ENCODE assay signal across 8 cellular contexts in genomic region chr10:133276435-133277201, GRCh38. TPM values are rescaled to one million over a fixed set of nuclear protein-coding genes. Genes with fewer than 3 reads are reported as not detected.
A peak's percentile ranks its signal among the peaks of the same experiment; 100 is the strongest.
DNase-seq lines count a peak whose midpoint lies in the region; ATAC-seq, FAIRE-seq and TF ChIP-seq lines count a peak whose summit lies in the region.

TSS of gene ADAM8 (minus strand) at chr10:133276868. CDS start at chr10:133276817, 51 bp downstream.

- no peaks in the 10 kb centered on the region for H3K9me3 ChIP-seq in GM12878 (replicated peaks; ENCODE audit: control insufficient read depth, insufficient read depth, low read length)
- H3K9me3 ChIP-seq in lower lobe of right lung: no peaks in the 10 kb centered on the region
- no peaks in the 10 kb centered on the region for H3K9me3 ChIP-seq in stomach

- peak; percentile 60 for ATAC-seq in HG02798 (IDR thresholded peaks at IDR 0.05; ENCODE audit: poor library complexity, unreplicated experiment)
- peak; percentile 77 for ATAC-seq in GM12878
- peak; percentile 54 to 62 for ATAC-seq in lower lobe of right lung

- H3K27me3 ChIP-seq in GM12878 (replicated peaks in 1 of 2; ENCODE audit: control insufficient read depth in 2 of 2, insufficient read depth in 2 of 2, low read length in 1 of 2) (no peaks in the 10 kb centered on the region), lower lobe of right lung (ENCODE audit: low read depth) (peaks cover 18% of the 10 kb centered on the region), stomach (peaks cover 0 to 42% (median 13%) of the 10 kb centered on the region in 3 donors)

- H4K20me1 ChIP-seq in GM12878 (ENCODE audit: control insufficient read depth, insufficient read depth): no peaks in the 10 kb centered on the region; the same call in 1 of the 2 replicates

- intact Hi-C loops in GM12878 (cut with micrococcal nuclease; ENCODE audit: unreplicated experiment) (no loop called here), lower lobe of right lung (cut with DNase I) (no loop called here), stomach (cut with DNase I; ENCODE audit: low total_unique reads) (no loop called here)

- FAIRE-seq in GM12878 (lab: Jason Lieb, UNC): peak; percentile 86

- H3K36me3 ChIP-seq in GM12878 (ENCODE audit: control insufficient read depth in 2 of 2, insufficient read depth in 2 of 2, low read length in 1 of 2) (peaks cover 3 to 19% of the 10 kb centered on the region in 2 experiments; a peak in 3 of 4 replicates), lower lobe of right lung (peaks cover 31% of the 10 kb centered on the region), stomach (peaks cover 11 to 52% (median 42%) of the 10 kb centered on the region in 4 donors)

- H3K4me3 ChIP-seq in GM12878: peak within 1 kb of the TSS; percentile 94
- H3K4me3 ChIP-seq in lower lobe of right lung: peak within 1 kb of the TSS; percentile 50
- H3K4me3 ChIP-seq in stomach: peak within 1 kb of the TSS; percentile 30 to 56 (median 43)

- CTCF ChIA-PET in GM12878 (lab: Yijun Ruan, JAX): interaction anchor here (1.6 to 3.2 kb wide), 2 partner anchors 31 to 130 kb away, joined by 4 to 15 read pairs; no protein-coding TSS in a partner anchor

- TF ChIP-seq POLR2A in GM18526 (IDR thresholded peaks at IDR 0.05; ENCODE audit: extremely low read depth, insufficient read length) (peak; percentile 83), GM12878 (IDR thresholded peaks at IDR 0.05; ENCODE audit: low read depth, low read length) (peak; percentile 90), stomach (IDR thresholded peaks at IDR 0.05) (no peak)

- BruUV-seq in GM12878 (replicated peaks; lab: Mats Ljungman, UMichigan): no TSS peak

- SMC1A ChIA-PET in GM12878 (lab: Charles Lee; ENCODE audit: uncharacterized antibody, unreplicated experiment): interaction anchor here (1.5 to 1.7 kb wide), 2 partner anchors 19 to 114 kb away, joined by 4 to 5 read pairs; no protein-coding TSS in a partner anchor

- peak within 1 kb of the TSS; percentile 58 for H2AFZ ChIP-seq in GM12878 (ENCODE audit: control insufficient read depth, low read depth, low read length)

- WGBS in GM12878 (ENCODE audit: insufficient coverage, insufficient replicate concordance, low lambda C conversion rate, missing lambda C conversion rate): 9% methylated on average over 34 of the region's 63 CpGs
- 4 to 16% (median 7%) methylated on average over 18 to 63 of the region's 63 CpGs for whole genome bisulfite sequencing in stomach, 5 donors

- TF ChIP-seq RAD21 in GM12878 (IDR thresholded peaks at IDR 0.05; ENCODE audit: insufficient read depth, low read depth, low read length): no peak

- H3K27ac ChIP-seq in GM12878 (ENCODE audit: control insufficient read depth, insufficient read depth) (peak within 1 kb of the TSS; percentile 96), lower lobe of right lung (peak within 1 kb of the TSS; percentile 81), stomach (peak within 1 kb of the TSS; percentile 33 to 86 (median 72))

- DNase-seq in T follicular helper cell (ENCODE audit: low read depth): peak; percentile 57
- no peak for DNase-seq in GM12878 (ENCODE audit: low read depth, low spot score)
- peak; percentile 77 for DNase-seq in lower lobe of right lung
- DNase-seq in stomach: peak; percentile 65
- DNase-seq in NCI-H2196 treated with DMSO at 0.1 percent for 48 hours (lab: John Stamatoyannopoulos, UW; ENCODE audit: unreplicated experiment): no peak
- DNase-seq in DMS114 treated with DMSO at 0.1 percent for 48 hours (lab: John Stamatoyannopoulos, UW; ENCODE audit: unreplicated experiment): no peak

- peak within 1 kb of the TSS; percentile 92 for H3K9ac ChIP-seq in GM12878 (ENCODE audit: control insufficient read depth, insufficient read depth, low read length)

- no peak for TF ChIP-seq EP300 in GM12878 (IDR thresholded peaks at IDR 0.05; ENCODE audit: borderline replicate concordance in 1 of 2, control insufficient read depth in 1 of 2, low read depth in 2 of 2, low read length in 2 of 2)
- no peak for TF ChIP-seq EP300 in stomach (IDR thresholded peaks at IDR 0.05)

- peaks cover 23% of the 10 kb centered on the region for H3K79me2 ChIP-seq in GM12878 (ENCODE audit: control insufficient read depth, insufficient read depth, low read length)

- no peak for TF ChIP-seq CTCF in GM12878 (IDR thresholded peaks at IDR 0.05 in 2 of 3, conservative IDR thresholded peaks at IDR 0.05 in 1 of 3; ENCODE audit: control insufficient read depth in 2 of 3, extremely low read depth in 1 of 3, insufficient read depth in 1 of 3, low read depth in 3 of 3, low read length in 3 of 3)
- no peak for TF ChIP-seq CTCF in lower lobe of right lung (IDR thresholded peaks at IDR 0.05)
- TF ChIP-seq CTCF in stomach (IDR thresholded peaks at IDR 0.05): no peak

- peak within 1 kb of the TSS; percentile 90 for H3K4me2 ChIP-seq in GM12878 (ENCODE audit: control insufficient read depth, insufficient read depth)

- peaks cover 33% of the 10 kb centered on the region for H3K4me1 ChIP-seq in GM12878 (ENCODE audit: control insufficient read depth, insufficient read depth, low read length)
- peaks cover 46% of the 10 kb centered on the region for H3K4me1 ChIP-seq in lower lobe of right lung
- peaks cover 46 to 73% (median 54%) of the 10 kb centered on the region in 4 donors for H3K4me1 ChIP-seq in stomach

- RAD21 ChIA-PET in GM12878 (lab: Charles Lee; ENCODE audit: unreplicated experiment): interaction anchor here (1.4 kb wide), 1 partner anchor 19 kb away, joined by 3 read pairs; no protein-coding TSS in a partner anchor

- in situ Hi-C loops in GM12878 (cut with MboI): no loop called here

- POLR2A ChIA-PET in GM12878 (lab: Charles Lee): interaction anchor here (0.6 to 0.9 kb wide), 2 partner anchors 10 to 16 kb away, joined by 3 read pairs; no protein-coding TSS in a partner anchor

TF ChIP-seq in GM12878, 131 proteins besides CTCF, POLR2A, EP300 and RAD21 (continues in another document):
- TF ChIP-seq SIX5 (IDR thresholded peaks at IDR 0.05; ENCODE audit: low read depth, low read length, severe bottlenecking) (no peak), WRNIP1 (IDR thresholded peaks at IDR 0.05; ENCODE audit: borderline replicate concordance, low read depth, low read length) (no peak), SMC3 (IDR thresholded peaks at IDR 0.05; ENCODE audit: borderline replicate concordance, low read length) (no peak), BACH1 (IDR thresholded peaks at IDR 0.05; ENCODE audit: borderline replicate concordance) (peak; percentile 74), EED (IDR thresholded peaks at IDR 0.05; ENCODE audit: low read depth) (no peak), MYC (IDR thresholded peaks at IDR 0.05; ENCODE audit: insufficient read depth, insufficient read length, insufficient replicate concordance, low read length, severe bottlenecking) (no peak), CHD1 (IDR thresholded peaks at IDR 0.05; ENCODE audit: low read depth, low read length) (no peak), ZNF24 (IDR thresholded peaks at IDR 0.05) (no peak), MYB (IDR thresholded peaks at IDR 0.05; ENCODE audit: borderline replicate concordance, low read depth, low read length) (no peak), ZNF217 (IDR thresholded peaks at IDR 0.05) (no peak), ZNF384 (IDR thresholded peaks at IDR 0.05; ENCODE audit: borderline replicate concordance, low read depth, low read length) (no peak), PML (IDR thresholded peaks at IDR 0.05; ENCODE audit: low read length) (no peak), FOXM1 (IDR thresholded peaks at IDR 0.05; ENCODE audit: low read depth, low read length) (no peak), HCFC1 (IDR thresholded peaks at IDR 0.05; ENCODE audit: low read length) (no peak), TARDBP (IDR thresholded peaks at IDR 0.05; ENCODE audit: borderline replicate concordance) (no peak), ZZZ3 (IDR thresholded peaks at IDR 0.05; ENCODE audit: control insufficient read depth, insufficient read length, low read depth) (no peak), NFXL1 (IDR thresholded peaks at IDR 0.05; ENCODE audit: borderline replicate concordance) (no peak), NRF1 (conservative IDR thresholded peaks at IDR 0.05; ENCODE audit: low read depth, low read length) (no peak), NR2C2 (IDR thresholded peaks at IDR 0.05; ENCODE audit: borderline replicate concordance, control insufficient read depth, insufficient read length, low read depth) (no peak)
- TF ChIP-seq, protein P1, sequence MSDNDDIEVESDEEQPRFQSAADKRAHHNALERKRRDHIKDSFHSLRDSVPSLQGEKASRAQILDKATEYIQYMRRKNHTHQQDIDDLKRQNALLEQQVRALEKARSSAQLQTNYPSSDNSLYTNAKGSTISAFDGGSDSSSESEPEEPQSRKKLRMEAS (IDR thresholded peaks at IDR 0.05; ENCODE audit: low read depth, low read length): no peak

RNA-seq across cellular contexts. Expression of gene ADAM8, which starts in this region (rescaled TPM):
- total RNA-seq in GM12878 (2013; cell fraction: nucleolus; rRNA removed): 204 and 240 TPM in 2 replicates
- 31.6 and 37.4 TPM in 2 replicates for total RNA-seq in GM12878 (2014; rRNA removed)
- 13.0 and 13.2 TPM in 2 replicates for total RNA-seq in GM12878 (2014; rRNA removed; fragmentation: Illumina TruSeq; extraction: Trizol)
- total RNA-seq in GM12878 (2021): 86.1 and 92.7 TPM in 2 replicates
- polyA plus RNA-seq in GM12878 (2011; ENCODE audit: low read depth): 13.7 TPM
- polyA plus RNA-seq in GM12878 (2011; rRNA removed): 5.3 and 15.1 TPM in 2 replicates
- 20.0 and 33.8 TPM in 2 replicates for polyA plus RNA-seq in GM12878 (2011; cell fraction: cytosol; rRNA removed)
- 351 and 379 TPM in 2 replicates for polyA plus RNA-seq in GM12878 (2011; cell fraction: nucleus; rRNA removed)
- 44.0 and 54.6 TPM in 2 replicates for polyA plus RNA-seq in GM12878 (2012)
- polyA plus RNA-seq in GM12878 (2014; fragmentation: Illumina TruSeq; extraction: Trizol): 0.68 and 6.8 TPM in 2 replicates
- polyA plus RNA-seq in GM12878 (2014; fragmentation: Nextera tagmentation; extraction: Ambion mirVana): 1 to 10 TPM in 1 of 2 experiments, under 1 TPM in 1; 0.37 to 2.3 TPM
- polyA plus RNA-seq in GM12878 (2014; rRNA removed): 51.6 and 73.2 TPM in 2 replicates
- polyA plus RNA-seq in GM12878 (2016; fragmentation: Nextera tagmentation; extraction: Ambion mirVana): 10 to 100 TPM; 28.4 to 34.1 TPM
- 14.7 and 35.3 TPM in 2 replicates for polyA minus RNA-seq in GM12878 (2011; rRNA and poly(A)+ RNA removed)
- 13.4 and 24.5 TPM in 2 replicates for polyA minus RNA-seq in GM12878 (2011; cell fraction: cytosol; rRNA and poly(A)+ RNA removed)
- 96.1 and 129 TPM in 2 replicates for polyA minus RNA-seq in GM12878 (2011; cell fraction: nucleus; rRNA and poly(A)+ RNA removed)
- total RNA-seq in lower lobe of right lung: 18.7 TPM
- 10 to 100 TPM in 1 of 5 donors, 1 to 10 TPM in 3, not detected in 1; 3.3 to 50.8 (median 5.0) TPM for total RNA-seq in stomach
- polyA plus RNA-seq in stomach: 1 to 10 TPM; 1.8 to 4.4 (median 3.6) TPM

Comparison
In these comparisons a context has a peak if more than half of its experiments do, and no peak if none do; other contexts are left out.
1. POLR2A ChIP-seq: peak in GM18526 (single experiment) and GM12878 (single experiment); none in stomach (0 of 4).
2. DNase-seq: peak in T follicular helper cell (single experiment), lower lobe of right lung (single experiment) and stomach (single experiment); none in GM12878 (single experiment), NCI-H2196 treated with DMSO at 0.1 percent for 48 hours (single experiment) and DMS114 treated with DMSO at 0.1 percent for 48 hours (single experiment).
3. H3K4me3 ChIP-seq: peak in every context shown above with its lines; median percentile 94 in GM12878; 50 in lower lobe of right lung; 43 in stomach.
4. Peak in every context shown above with its lines, with median percentiles within 50 percentile points of each other: ATAC-seq and H3K27ac ChIP-seq.